ENCODE assay signal across 20 cellular contexts in the genomic region with DNA sequence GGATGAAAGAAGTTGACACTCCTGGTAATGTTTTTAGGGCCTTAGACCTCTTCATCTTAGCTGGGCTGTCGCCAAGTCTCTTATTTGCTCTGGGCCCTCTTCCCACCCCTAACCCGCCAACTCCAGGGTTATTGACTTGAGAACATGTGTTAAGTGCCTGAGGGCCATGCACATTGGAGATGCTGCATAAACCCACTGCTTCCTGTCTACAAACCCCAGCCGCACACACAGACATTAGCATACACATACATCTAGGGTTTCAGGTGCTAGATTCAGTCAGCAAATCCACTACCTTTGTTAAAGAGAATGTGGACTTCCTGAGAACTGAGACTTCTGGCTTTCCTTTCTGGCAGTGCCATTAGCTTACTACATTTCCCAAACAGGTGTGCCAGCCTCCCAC. TPM values are rescaled to one million over a fixed set of nuclear protein-coding genes. Genes with fewer than 3 reads are reported as not detected.
A peak's percentile ranks its signal among the peaks of the same experiment; 100 is the strongest.
DNase-seq lines count a peak whose midpoint lies in the region; ATAC-seq and TF ChIP-seq lines count a peak whose summit lies in the region.
"Had no signal": no experiment of that assay in that cellular context is flagged by ENCODE, and none has a peak within 500 bp of the region (broad histone marks: within the 10 kb centered on the region; RNA-seq: fewer than 3 reads in every experiment).

No MANE protein-coding gene starts in this region.

- peak; percentile 25 for DNase-seq in activated naive CD4-positive, alpha-beta T cell treated with anti-CD3 and anti-CD28 coated beads for 36 hours
- DNase-seq in activated naive CD4-positive, alpha-beta T cell treated with Interleukin-2 at 50 U/mL for 16 hours = no peak
- DNase-seq in NCI-H526 treated with DMSO at 0.1 percent for 48 hours (lab: John Stamatoyannopoulos, UW) (peak; percentile 17), osteoblast (ENCODE audit: insufficient read length, low spot score, missing footprints) (peak; percentile 31), vagina (ENCODE audit: extremely low spot score in 2 of 2) (no peak), NCI-H2081 treated with DMSO at 0.1 percent for 48 hours (lab: John Stamatoyannopoulos, UW) (no peak)
- DNase-seq: left ventricle myocardium superior; naive B cell; NCI-H1930; SK-N-SH; stimulated activated CD8-positive, alpha-beta memory T cell treated with anti-CD3 and anti-CD28 coated beads, Interleukin-4, amount 100 ng/mL, for 48 hours; transverse colon had no signal

- H3K27me3 Mint-ChIP-seq in activated naive CD4-positive, alpha-beta T cell treated with anti-CD3 and anti-CD28 coated beads for 36 hours (ENCODE audit: low read depth) = peaks cover 5% of the 10 kb centered on the region

- no peak overlapping the region for H2AFZ ChIP-seq in osteoblast (ENCODE audit: low read length)

- TF ChIP-seq CTCF in osteoblast (IDR thresholded peaks at IDR 0.05; ENCODE audit: extremely low read depth, low read depth, low read length) (no peak), vagina (IDR thresholded peaks at IDR 0.05) (no peak)

- no peak overlapping the region for H3K27ac ChIP-seq in osteoblast (ENCODE audit: low read depth, low read length)
- H3K27ac ChIP-seq in vagina = no peak overlapping the region
- H3K27ac ChIP-seq: KMS-11, transverse colon had no signal

- CTCF ChIA-PET in activated naive CD4-positive, alpha-beta T cell treated with anti-CD3 and anti-CD28 coated beads for 36 hours (lab: Charles Lee) = interaction anchor here (0.6 to 0.9 kb wide), 3 partner anchors 167 to 254 kb away, joined by 3 read pairs; no protein-coding TSS in a partner anchor

- no peak overlapping the region for H3K4me3 Mint-ChIP-seq in activated naive CD4-positive, alpha-beta T cell treated with anti-CD3 and anti-CD28 coated beads for 36 hours
- H3K4me3 Mint-ChIP-seq: activated T-helper 1 cell treated with anti-CD3 and anti-CD28 coated beads, Interleukin-12 subunit alpha, Interleukin-12 subunit beta, Interleukin-2, Interleukin-4 antibody, amounts not matched to agents 30 ng/mL and 10 ng/mL and 1 ng/mL, durations not matched to agents 14 hours and 24 hours and 36 hours; brain; naive B cell; WTC11 had no signal

- H3K36me3 Mint-ChIP-seq in activated naive CD4-positive, alpha-beta T cell treated with anti-CD3 and anti-CD28 coated beads for 36 hours (ENCODE audit: low read depth) = no peaks in the 10 kb centered on the region
- H3K36me3 Mint-ChIP-seq: brain, naive B cell, WTC11 had no signal

- ATAC-seq in HG02973 (IDR thresholded peaks at IDR 0.05; ENCODE audit: unreplicated experiment) (peak; percentile 62), GM19035 (IDR thresholded peaks at IDR 0.05; ENCODE audit: unreplicated experiment) (no peak)
- ATAC-seq: left ventricle myocardium superior had no signal

- no peaks in the 10 kb centered on the region for H4K20me1 ChIP-seq in osteoblast (ENCODE audit: insufficient read depth, low read length)

- H3K27me3 ChIP-seq in osteoblast (ENCODE audit: insufficient read depth, low read length) (no peaks in the 10 kb centered on the region), vagina (no peaks in the 10 kb centered on the region)

- H3K4me3 ChIP-seq in osteoblast (ENCODE audit: insufficient read depth, low read length) (no peak overlapping the region), vagina (no peak overlapping the region)
- H3K4me3 ChIP-seq: transverse colon had no signal

- H3K4me1 Mint-ChIP-seq in activated naive CD4-positive, alpha-beta T cell treated with anti-CD3 and anti-CD28 coated beads for 36 hours (ENCODE audit: low read depth) = peaks cover 9% of the 10 kb centered on the region
- H3K4me1 Mint-ChIP-seq: brain, naive B cell, WTC11 had no signal

- intact Hi-C loops in activated naive CD4-positive, alpha-beta T cell treated with anti-CD3 and anti-CD28 coated beads for 36 hours (cut with micrococcal nuclease) = no loop called here
- intact Hi-C loops in vagina (cut with DNase I) = no loop called here

- no peak overlapping the region for H3K4me2 ChIP-seq in osteoblast (ENCODE audit: insufficient read depth, low read length)
- H3K4me2 ChIP-seq: KMS-11, SK-N-SH had no signal

- no peaks in the 10 kb centered on the region for H3K4me1 ChIP-seq in osteoblast (ENCODE audit: insufficient read depth, low read length)
- no peaks in the 10 kb centered on the region for H3K4me1 ChIP-seq in vagina
- H3K4me1 ChIP-seq: transverse colon had no signal

- H3K9me3 ChIP-seq in osteoblast (ENCODE audit: low read depth, low read length) (no peaks in the 10 kb centered on the region), vagina (no peaks in the 10 kb centered on the region)
- H3K9me3 ChIP-seq: SK-N-SH, transverse colon had no signal

- no peaks in the 10 kb centered on the region for H3K9me3 Mint-ChIP-seq in activated naive CD4-positive, alpha-beta T cell treated with anti-CD3 and anti-CD28 coated beads for 36 hours
- H3K9me3 Mint-ChIP-seq: activated T-helper 1 cell treated with anti-CD3 and anti-CD28 coated beads, Interleukin-12 subunit alpha, Interleukin-12 subunit beta, Interleukin-2, Interleukin-4 antibody, amounts not matched to agents 30 ng/mL and 10 ng/mL and 1 ng/mL, durations not matched to agents 14 hours and 24 hours and 36 hours; brain; naive B cell; WTC11 had no signal

- TF ChIP-seq POLR2A in vagina (IDR thresholded peaks at IDR 0.05) = no peak

- no peak overlapping the region for H3K27ac Mint-ChIP-seq in activated naive CD4-positive, alpha-beta T cell treated with anti-CD3 and anti-CD28 coated beads for 36 hours
- H3K27ac Mint-ChIP-seq: activated T-helper 1 cell treated with anti-CD3 and anti-CD28 coated beads, Interleukin-12 subunit alpha, Interleukin-12 subunit beta, Interleukin-2, Interleukin-4 antibody, amounts not matched to agents 30 ng/mL and 10 ng/mL and 1 ng/mL, durations not matched to agents 14 hours and 24 hours and 36 hours; brain; WTC11 had no signal

- H3K79me2 ChIP-seq in osteoblast (ENCODE audit: insufficient read depth, low read length) = no peaks in the 10 kb centered on the region

- no peaks in the 10 kb centered on the region for H3K36me3 ChIP-seq in osteoblast (ENCODE audit: insufficient read depth, low read length)
- H3K36me3 ChIP-seq in vagina = no peaks in the 10 kb centered on the region
- H3K36me3 ChIP-seq: transverse colon had no signal

RNA-seq across cellular contexts. Expression of gene PANX3, which starts 0.8 kb away (rescaled TPM):
- total RNA-seq in activated naive CD4-positive, alpha-beta T cell treated with anti-CD3 and anti-CD28 coated beads for 36 hours = not detected
- total RNA-seq in osteoblast (not detected in 2 replicates), vagina (not detected)
- total RNA-seq: activated T-helper 1 cell treated with anti-CD3 and anti-CD28 coated beads, Interleukin-12 subunit alpha, Interleukin-12 subunit beta, Interleukin-2, Interleukin-4 antibody, amounts not matched to agents 30 ng/mL and 10 ng/mL and 1 ng/mL, durations not matched to agents 14 hours and 24 hours and 36 hours; fibroblast of lung; left ventricle myocardium superior; pulmonary artery endothelial cell; WTC11 had no signal

RNA-seq across cellular contexts. Expression of gene TBRG1, which starts 10.6 kb away (rescaled TPM):
- total RNA-seq in activated naive CD4-positive, alpha-beta T cell treated with anti-CD3 and anti-CD28 coated beads for 36 hours = 10 to 100 TPM; 28.3 to 28.6 TPM
- total RNA-seq in osteoblast (37.7 and 40.2 TPM in 2 replicates), vagina (29.7 TPM)

RNA-seq across cellular contexts. Expression of gene OR8A1, which starts 42.2 kb away (rescaled TPM):
- not detected for total RNA-seq in activated naive CD4-positive, alpha-beta T cell treated with anti-CD3 and anti-CD28 coated beads for 36 hours
- total RNA-seq in osteoblast (not detected in 2 replicates), vagina (not detected)
- total RNA-seq: activated T-helper 1 cell treated with anti-CD3 and anti-CD28 coated beads, Interleukin-12 subunit alpha, Interleukin-12 subunit beta, Interleukin-2, Interleukin-4 antibody, amounts not matched to agents 30 ng/mL and 10 ng/mL and 1 ng/mL, durations not matched to agents 14 hours and 24 hours and 36 hours; fibroblast of lung; left ventricle myocardium superior; pulmonary artery endothelial cell; transverse colon; WTC11 had no signal

Comparison
In these comparisons a context has a peak if more than half of its experiments do, and no peak if none do; other contexts are left out.
1. DNase-seq: peak in activated naive CD4-positive, alpha-beta T cell treated with anti-CD3 and anti-CD28 coated beads for 36 hours (single experiment), NCI-H526 treated with DMSO at 0.1 percent for 48 hours (single experiment) and osteoblast (single experiment); none in activated naive CD4-positive, alpha-beta T cell treated with Interleukin-2 at 50 U/mL for 16 hours (single experiment), vagina (0 of 2) and NCI-H2081 treated with DMSO at 0.1 percent for 48 hours (single experiment).